8 cellular contexts compared by ENCODE assay signal in genomic region chr1:27366113-27366410, GRCh38. TPM values are rescaled to one million over a fixed set of nuclear protein-coding genes. Genes with fewer than 3 reads are reported as not detected.
DNase-seq lines count a peak whose midpoint lies in the region; ATAC-seq and TF ChIP-seq lines count a peak whose summit lies in the region.

No MANE protein-coding gene starts in this region.

- H3K9me3 Mint-ChIP-seq in activated CD4-positive, alpha-beta memory T cell treated with anti-CD3 and anti-CD28 coated beads for 36 hours = no peaks in the 10 kb centered on the region

- H3K36me3 ChIP-seq in duodenal mucosa (ENCODE audit: control insufficient read depth in 1 of 2, insufficient read depth in 2 of 2, low read length in 2 of 2) = peaks cover 0 to 14% of the 10 kb centered on the region in 2 donors

- CTCF ChIA-PET in activated CD4-positive, alpha-beta memory T cell treated with anti-CD3 and anti-CD28 coated beads for 36 hours (lab: Charles Lee) = interaction anchor here (1.0 to 2.5 kb wide), 19 partner anchors 9 to 320 kb away, joined by 3 to 53 read pairs (median 7); partner anchors contain the start of genes AHDC1, CD164L2, FCN3 and SYTL1

- H3K27ac Mint-ChIP-seq in activated CD4-positive, alpha-beta memory T cell treated with anti-CD3 and anti-CD28 coated beads for 36 hours = peak overlapping the region; percentile 66

- DNase-seq in DMS53 (lab: John Stamatoyannopoulos, UW) (peak; percentile 90), NCI-H460 (ENCODE audit: extremely low read depth, low read depth) (peak; percentile 59), lower leg skin (ENCODE audit: low spot score in 2 of 2) (peak; percentile 87 to 98)
- DNase-seq in activated CD4-positive, alpha-beta memory T cell treated with anti-CD3 and anti-CD28 coated beads for 36 hours = peak; percentile 88
- DNase-seq in stimulated activated CD4-positive, alpha-beta T cell treated with anti-CD3 and anti-CD28 coated beads, Interleukin-4, amount 100 ng/mL, for 24 hours = peak; percentile 76

- H3K9me3 ChIP-seq in duodenal mucosa (ENCODE audit: control insufficient read depth in 1 of 2, low read length in 2 of 2) = no peaks in the 10 kb centered on the region

- TF ChIP-seq POLR2A in lower leg skin (IDR thresholded peaks at IDR 0.05) = no peak

- peaks cover 18% of the 10 kb centered on the region for H3K4me1 Mint-ChIP-seq in activated CD4-positive, alpha-beta memory T cell treated with anti-CD3 and anti-CD28 coated beads for 36 hours (ENCODE audit: low read depth)

- no peaks in the 10 kb centered on the region for H3K27me3 ChIP-seq in duodenal mucosa (ENCODE audit: control insufficient read depth in 1 of 2, insufficient read depth in 2 of 2, low read length in 2 of 2)

- no peaks in the 10 kb centered on the region for H3K27me3 Mint-ChIP-seq in activated CD4-positive, alpha-beta memory T cell treated with anti-CD3 and anti-CD28 coated beads for 36 hours

- 1% methylated on average over 17 to 28 of the region's 30 CpGs for WGBS in lower leg skin, 2 donors

- peak overlapping the region; percentile 71 for H3K27ac ChIP-seq in duodenal mucosa (ENCODE audit: low read depth, low read length)

- H3K4me3 ChIP-seq in duodenal mucosa (ENCODE audit: low read depth in 1 of 2, low read length in 2 of 2) (peak overlapping the region; percentile 69 to 71), lower leg skin (ENCODE audit: low read depth, poor library complexity, severe bottlenecking) (peak overlapping the region; percentile 62)

- peak overlapping the region; percentile 85 for H3K4me3 Mint-ChIP-seq in activated CD4-positive, alpha-beta memory T cell treated with anti-CD3 and anti-CD28 coated beads for 36 hours

- peaks cover 17 to 25% of the 10 kb centered on the region in 2 donors for H3K4me1 ChIP-seq in duodenal mucosa (ENCODE audit: control insufficient read depth in 1 of 2, insufficient read depth in 2 of 2, low read length in 2 of 2)

- peak overlapping the region; percentile 64 to 70 for H3K9ac ChIP-seq in duodenal mucosa (ENCODE audit: low read depth in 1 of 2, low read length in 2 of 2)

- no peaks in the 10 kb centered on the region for H3K36me3 Mint-ChIP-seq in activated CD4-positive, alpha-beta memory T cell treated with anti-CD3 and anti-CD28 coated beads for 36 hours

- POLR2A ChIA-PET in activated CD4-positive, alpha-beta memory T cell treated with anti-CD3 and anti-CD28 coated beads for 36 hours (lab: Charles Lee) = interaction anchor here (0.8 to 2.5 kb wide), 5 partner anchors 9 to 43 kb away, joined by 3 to 11 read pairs (median 5); partner anchors contain the start of gene SYTL1

- ATAC-seq in HG02759 (IDR thresholded peaks at IDR 0.05; ENCODE audit: unreplicated experiment) = peak; percentile 44
- no peak for ATAC-seq in HG02571 (IDR thresholded peaks at IDR 0.05; ENCODE audit: unreplicated experiment)

- TF ChIP-seq CTCF in lower leg skin (IDR thresholded peaks at IDR 0.05) = no peak

- intact Hi-C loops in activated CD4-positive, alpha-beta memory T cell treated with anti-CD3 and anti-CD28 coated beads for 36 hours (cut with micrococcal nuclease) = no loop called here
- intact Hi-C loops in lower leg skin (cut with DNase I; ENCODE audit: low total_unique reads) = no loop called here

RNA-seq across cellular contexts. Expression of gene MAP3K6, which starts 0.7 kb away (rescaled TPM):
- total RNA-seq in NCI-H460 (2014; rRNA removed; shearing (Covaris generic)) = 2.7 and 4.4 TPM in 2 replicates
- polyA plus RNA-seq in NCI-H460 (2014; cell fraction: nucleus; rRNA removed) = 23.6 and 25.4 TPM in 2 replicates
- 1 to 10 TPM; 8.2 to 9.7 TPM for total RNA-seq in activated CD4-positive, alpha-beta memory T cell treated with anti-CD3 and anti-CD28 coated beads for 36 hours
- 100 to 1,000 TPM in 2 of 4 donors, 10 to 100 TPM in 2; 85.0 to 140 (median 100) TPM for total RNA-seq in lower leg skin

RNA-seq across cellular contexts. Expression of gene FCN3, which starts 8.6 kb away (rescaled TPM):
- total RNA-seq in NCI-H460 (2014; rRNA removed; shearing (Covaris generic)) = not detected in 2 replicates
- polyA plus RNA-seq in NCI-H460 (2014; cell fraction: nucleus; rRNA removed) = not detected in 2 replicates
- not detected for total RNA-seq in activated CD4-positive, alpha-beta memory T cell treated with anti-CD3 and anti-CD28 coated beads for 36 hours
- total RNA-seq in lower leg skin = 1 to 10 TPM in 3 of 4 donors, not detected in 1; 1.0 to 6.5 (median 1.7) TPM

RNA-seq across cellular contexts. Expression of gene CD164L2, which starts 17.1 kb away (rescaled TPM):
- total RNA-seq in NCI-H460 (2014; rRNA removed; shearing (Covaris generic)) = not detected in 2 replicates
- polyA plus RNA-seq in NCI-H460 (2014; cell fraction: nucleus; rRNA removed) = not detected in 2 replicates
- not detected for total RNA-seq in activated CD4-positive, alpha-beta memory T cell treated with anti-CD3 and anti-CD28 coated beads for 36 hours
- total RNA-seq in lower leg skin = 10 to 100 TPM in 2 of 4 donors, 1 to 10 TPM in 2; 4.3 to 12.0 (median 10.0) TPM

RNA-seq across cellular contexts. Expression of gene SYTL1, which starts 24.2 kb away (rescaled TPM):
- 0.37 TPM in 1 of 2 replicates, not detected in the other for total RNA-seq in NCI-H460 (2014; rRNA removed; shearing (Covaris generic))
- polyA plus RNA-seq in NCI-H460 (2014; cell fraction: nucleus; rRNA removed) = 1.1 and 1.7 TPM in 2 replicates
- 10 to 100 TPM; 27.3 to 30.4 TPM for total RNA-seq in activated CD4-positive, alpha-beta memory T cell treated with anti-CD3 and anti-CD28 coated beads for 36 hours
- 100 to 1,000 TPM; 183 to 231 (median 219) TPM for total RNA-seq in lower leg skin

RNA-seq across cellular contexts. Expression of gene GPR3, which starts 26.4 kb away (rescaled TPM):
- 1.0 and 1.1 TPM in 2 replicates for total RNA-seq in NCI-H460 (2014; rRNA removed; shearing (Covaris generic))
- polyA plus RNA-seq in NCI-H460 (2014; cell fraction: nucleus; rRNA removed) = 3.4 and 4.4 TPM in 2 replicates
- total RNA-seq in activated CD4-positive, alpha-beta memory T cell treated with anti-CD3 and anti-CD28 coated beads for 36 hours = 1 to 10 TPM; 1.3 to 1.5 TPM
- 1 to 10 TPM in 2 of 4 donors, under 1 TPM in 2; 0.22 to 1.3 (median 0.68) TPM for total RNA-seq in lower leg skin

Comparison
In these comparisons a context has a peak if more than half of its experiments do, and no peak if none do; other contexts are left out.
1. RNA of gene MAP3K6, which starts 0.7 kb away (total RNA-seq): 85.0 to 140 TPM in lower leg skin; 8.2 to 9.7 TPM in activated CD4-positive, alpha-beta memory T cell treated with anti-CD3 and anti-CD28 coated beads for 36 hours and 2.7 to 4.4 TPM in NCI-H460; every median in the first group is over 4 times any median in the second.
2. Peak in every context shown above with its lines, with median percentiles within 50 percentile points of each other: DNase-seq.